ENCODE assay signal across 2 cellular contexts in the genomic region with DNA sequence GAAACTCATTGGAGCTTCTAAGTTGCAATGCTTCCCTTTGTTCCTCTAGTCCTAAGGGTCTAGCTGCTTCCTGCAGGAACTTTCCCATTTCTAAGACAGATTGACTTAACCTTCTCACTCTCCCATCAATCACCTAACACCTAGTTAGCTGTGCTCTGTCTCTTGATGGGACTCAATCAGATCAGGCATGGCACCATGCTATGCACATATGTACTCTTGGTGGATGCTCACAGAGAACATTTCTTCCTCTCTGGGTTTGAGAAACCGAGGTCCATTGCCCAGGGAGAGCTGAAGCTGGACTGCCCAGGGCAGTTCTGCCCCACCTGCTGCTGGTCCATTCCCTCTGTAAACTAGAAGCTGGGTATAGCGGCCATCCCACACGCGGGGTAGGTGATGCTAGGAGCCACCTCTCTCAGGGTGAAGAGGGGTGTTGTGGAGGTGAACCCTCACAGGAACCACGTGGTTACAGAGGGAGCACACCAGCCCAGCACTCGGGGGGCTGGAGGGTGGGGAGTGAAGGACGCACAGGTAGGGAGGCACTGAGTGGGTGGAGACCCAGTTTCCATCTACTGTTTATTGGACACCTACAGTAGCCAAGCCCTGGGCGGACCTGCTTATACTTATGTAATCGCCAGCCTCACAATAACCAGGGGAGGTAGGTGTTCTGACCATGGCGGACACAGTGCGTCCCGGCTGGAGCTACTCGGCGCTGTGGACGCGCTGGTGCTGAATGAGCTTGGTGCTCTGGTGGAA.
A peak's percentile ranks its signal among the peaks of the same experiment; 100 is the strongest.
TF ChIP-seq lines count a peak whose summit lies in the region.

No MANE protein-coding gene starts in this region.

TF ChIP-seq in HepG2, 621 proteins besides CTCF, POLR2A, EP300 and RAD21:
- TF ChIP-seq, protein P1, sequence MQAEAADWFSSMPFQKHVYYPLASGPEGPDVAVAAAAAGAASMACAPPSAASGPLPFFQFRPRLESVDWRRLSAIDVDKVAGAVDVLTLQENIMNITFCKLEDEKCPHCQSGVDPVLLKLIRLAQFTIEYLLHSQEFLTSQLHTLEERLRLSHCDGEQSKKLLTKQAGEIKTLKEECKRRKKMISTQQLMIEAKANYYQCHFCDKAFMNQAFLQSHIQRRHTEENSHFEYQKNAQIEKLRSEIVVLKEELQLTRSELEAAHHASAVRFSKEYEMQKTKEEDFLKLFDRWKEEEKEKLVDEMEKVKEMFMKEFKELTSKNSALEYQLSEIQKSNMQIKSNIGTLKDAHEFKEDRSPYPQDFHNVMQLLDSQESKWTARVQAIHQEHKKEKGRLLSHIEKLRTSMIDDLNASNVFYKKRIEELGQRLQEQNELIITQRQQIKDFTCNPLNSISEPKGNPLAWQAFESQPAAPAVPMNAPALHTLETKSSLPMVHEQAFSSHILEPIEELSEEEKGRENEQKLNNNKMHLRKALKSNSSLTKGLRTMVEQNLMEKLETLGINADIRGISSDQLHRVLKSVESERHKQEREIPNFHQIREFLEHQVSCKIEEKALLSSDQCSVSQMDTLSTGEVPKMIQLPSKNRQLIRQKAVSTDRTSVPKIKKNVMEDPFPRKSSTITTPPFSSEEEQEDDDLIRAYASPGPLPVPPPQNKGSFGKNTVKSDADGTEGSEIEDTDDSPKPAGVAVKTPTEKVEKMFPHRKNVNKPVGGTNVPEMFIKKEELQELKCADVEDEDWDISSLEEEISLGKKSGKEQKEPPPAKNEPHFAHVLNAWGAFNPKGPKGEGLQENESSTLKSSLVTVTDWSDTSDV (CRISPR knock-in tag; IDR thresholded peaks at IDR 0.05), result 0 out of 2 replicates have a peak, but pooled peaks have one; percentile 61
- TF ChIP-seq, protein P2, sequence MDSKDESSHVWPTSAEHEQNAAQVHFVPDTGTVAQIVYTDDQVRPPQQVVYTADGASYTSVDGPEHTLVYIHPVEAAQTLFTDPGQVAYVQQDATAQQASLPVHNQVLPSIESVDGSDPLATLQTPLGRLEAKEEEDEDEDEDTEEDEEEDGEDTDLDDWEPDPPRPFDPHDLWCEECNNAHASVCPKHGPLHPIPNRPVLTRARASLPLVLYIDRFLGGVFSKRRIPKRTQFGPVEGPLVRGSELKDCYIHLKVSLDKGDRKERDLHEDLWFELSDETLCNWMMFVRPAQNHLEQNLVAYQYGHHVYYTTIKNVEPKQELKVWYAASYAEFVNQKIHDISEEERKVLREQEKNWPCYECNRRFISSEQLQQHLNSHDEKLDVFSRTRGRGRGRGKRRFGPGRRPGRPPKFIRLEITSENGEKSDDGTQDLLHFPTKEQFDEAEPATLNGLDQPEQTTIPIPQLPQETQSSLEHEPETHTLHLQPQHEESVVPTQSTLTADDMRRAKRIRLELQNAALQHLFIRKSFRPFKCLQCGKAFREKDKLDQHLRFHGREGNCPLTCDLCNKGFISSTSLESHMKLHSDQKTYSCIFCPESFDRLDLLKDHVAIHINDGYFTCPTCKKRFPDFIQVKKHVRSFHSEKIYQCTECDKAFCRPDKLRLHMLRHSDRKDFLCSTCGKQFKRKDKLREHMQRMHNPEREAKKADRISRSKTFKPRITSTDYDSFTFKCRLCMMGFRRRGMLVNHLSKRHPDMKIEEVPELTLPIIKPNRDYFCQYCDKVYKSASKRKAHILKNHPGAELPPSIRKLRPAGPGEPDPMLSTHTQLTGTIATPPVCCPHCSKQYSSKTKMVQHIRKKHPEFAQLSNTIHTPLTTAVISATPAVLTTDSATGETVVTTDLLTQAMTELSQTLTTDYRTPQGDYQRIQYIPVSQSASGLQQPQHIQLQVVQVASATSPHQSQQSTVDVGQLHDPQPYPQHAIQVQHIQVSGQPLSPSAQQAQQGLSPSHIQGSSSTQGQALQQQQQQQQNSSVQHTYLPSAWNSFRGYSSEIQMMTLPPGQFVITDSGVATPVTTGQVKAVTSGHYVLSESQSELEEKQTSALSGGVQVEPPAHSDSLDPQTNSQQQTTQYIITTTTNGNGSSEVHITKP (CRISPR knock-in tag; IDR thresholded peaks at IDR 0.05; ENCODE audit: low read depth), result no peak
- TF ChIP-seq, protein P3, sequence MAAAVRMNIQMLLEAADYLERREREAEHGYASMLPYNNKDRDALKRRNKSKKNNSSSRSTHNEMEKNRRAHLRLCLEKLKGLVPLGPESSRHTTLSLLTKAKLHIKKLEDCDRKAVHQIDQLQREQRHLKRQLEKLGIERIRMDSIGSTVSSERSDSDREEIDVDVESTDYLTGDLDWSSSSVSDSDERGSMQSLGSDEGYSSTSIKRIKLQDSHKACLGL (CRISPR knock-in tag; IDR thresholded peaks at IDR 0.05), result no peak
- TF ChIP-seq POLR2AphosphoS5 (IDR thresholded peaks at IDR 0.05; ENCODE audit: low read depth, low read length), result peak; percentile 12; the same call in 1 of the 2 replicates
- peak; percentile 12 for TF ChIP-seq RBM22 (optimal IDR thresholded peaks at IDR 0.05; ENCODE audit: low read length)

TF ChIP-seq in SK-N-SH treated with all-trans-retinoic acid at 6 μM for 48 hours, 23 proteins besides CTCF, POLR2A, EP300 and RAD21:
- TF ChIP-seq CSDC2 (CRISPR knock-in tag; IDR thresholded peaks at IDR 0.05) (no peak), ZNF565 (CRISPR knock-in tag; conservative IDR thresholded peaks at IDR 0.05; ENCODE audit: low read depth) (no peak), ZC3H10 (CRISPR knock-in tag; IDR thresholded peaks at IDR 0.05) (no peak), OSR1 (CRISPR knock-in tag; IDR thresholded peaks at IDR 0.05) (no peak), ESRRG (CRISPR knock-in tag; IDR thresholded peaks at IDR 0.05) (no peak), ARNTL (CRISPR knock-in tag; IDR thresholded peaks at IDR 0.05; ENCODE audit: borderline replicate concordance, low read depth) (no peak), GLIS3 (CRISPR knock-in tag; IDR thresholded peaks at IDR 0.05) (no peak), TCF4 (CRISPR knock-in tag; IDR thresholded peaks at IDR 0.05; ENCODE audit: borderline replicate concordance) (no peak), PPARA (CRISPR knock-in tag; IDR thresholded peaks at IDR 0.05; ENCODE audit: borderline replicate concordance) (no peak)
- TF ChIP-seq, protein P4, sequence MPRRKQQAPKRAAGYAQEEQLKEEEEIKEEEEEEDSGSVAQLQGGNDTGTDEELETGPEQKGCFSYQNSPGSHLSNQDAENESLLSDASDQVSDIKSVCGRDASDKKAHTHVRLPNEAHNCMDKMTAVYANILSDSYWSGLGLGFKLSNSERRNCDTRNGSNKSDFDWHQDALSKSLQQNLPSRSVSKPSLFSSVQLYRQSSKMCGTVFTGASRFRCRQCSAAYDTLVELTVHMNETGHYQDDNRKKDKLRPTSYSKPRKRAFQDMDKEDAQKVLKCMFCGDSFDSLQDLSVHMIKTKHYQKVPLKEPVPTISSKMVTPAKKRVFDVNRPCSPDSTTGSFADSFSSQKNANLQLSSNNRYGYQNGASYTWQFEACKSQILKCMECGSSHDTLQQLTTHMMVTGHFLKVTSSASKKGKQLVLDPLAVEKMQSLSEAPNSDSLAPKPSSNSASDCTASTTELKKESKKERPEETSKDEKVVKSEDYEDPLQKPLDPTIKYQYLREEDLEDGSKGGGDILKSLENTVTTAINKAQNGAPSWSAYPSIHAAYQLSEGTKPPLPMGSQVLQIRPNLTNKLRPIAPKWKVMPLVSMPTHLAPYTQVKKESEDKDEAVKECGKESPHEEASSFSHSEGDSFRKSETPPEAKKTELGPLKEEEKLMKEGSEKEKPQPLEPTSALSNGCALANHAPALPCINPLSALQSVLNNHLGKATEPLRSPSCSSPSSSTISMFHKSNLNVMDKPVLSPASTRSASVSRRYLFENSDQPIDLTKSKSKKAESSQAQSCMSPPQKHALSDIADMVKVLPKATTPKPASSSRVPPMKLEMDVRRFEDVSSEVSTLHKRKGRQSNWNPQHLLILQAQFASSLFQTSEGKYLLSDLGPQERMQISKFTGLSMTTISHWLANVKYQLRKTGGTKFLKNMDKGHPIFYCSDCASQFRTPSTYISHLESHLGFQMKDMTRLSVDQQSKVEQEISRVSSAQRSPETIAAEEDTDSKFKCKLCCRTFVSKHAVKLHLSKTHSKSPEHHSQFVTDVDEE (CRISPR knock-in tag; IDR thresholded peaks at IDR 0.05), result no peak
- TF ChIP-seq, protein P5, sequence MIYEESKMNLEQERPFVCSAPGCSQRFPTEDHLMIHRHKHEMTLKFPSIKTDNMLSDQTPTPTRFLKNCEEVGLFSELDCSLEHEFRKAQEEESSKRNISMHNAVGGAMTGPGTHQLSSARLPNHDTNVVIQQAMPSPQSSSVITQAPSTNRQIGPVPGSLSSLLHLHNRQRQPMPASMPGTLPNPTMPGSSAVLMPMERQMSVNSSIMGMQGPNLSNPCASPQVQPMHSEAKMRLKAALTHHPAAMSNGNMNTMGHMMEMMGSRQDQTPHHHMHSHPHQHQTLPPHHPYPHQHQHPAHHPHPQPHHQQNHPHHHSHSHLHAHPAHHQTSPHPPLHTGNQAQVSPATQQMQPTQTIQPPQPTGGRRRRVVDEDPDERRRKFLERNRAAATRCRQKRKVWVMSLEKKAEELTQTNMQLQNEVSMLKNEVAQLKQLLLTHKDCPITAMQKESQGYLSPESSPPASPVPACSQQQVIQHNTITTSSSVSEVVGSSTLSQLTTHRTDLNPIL (CRISPR knock-in tag; IDR thresholded peaks at IDR 0.05; ENCODE audit: low read depth), result no peak
- TF ChIP-seq, protein P6, sequence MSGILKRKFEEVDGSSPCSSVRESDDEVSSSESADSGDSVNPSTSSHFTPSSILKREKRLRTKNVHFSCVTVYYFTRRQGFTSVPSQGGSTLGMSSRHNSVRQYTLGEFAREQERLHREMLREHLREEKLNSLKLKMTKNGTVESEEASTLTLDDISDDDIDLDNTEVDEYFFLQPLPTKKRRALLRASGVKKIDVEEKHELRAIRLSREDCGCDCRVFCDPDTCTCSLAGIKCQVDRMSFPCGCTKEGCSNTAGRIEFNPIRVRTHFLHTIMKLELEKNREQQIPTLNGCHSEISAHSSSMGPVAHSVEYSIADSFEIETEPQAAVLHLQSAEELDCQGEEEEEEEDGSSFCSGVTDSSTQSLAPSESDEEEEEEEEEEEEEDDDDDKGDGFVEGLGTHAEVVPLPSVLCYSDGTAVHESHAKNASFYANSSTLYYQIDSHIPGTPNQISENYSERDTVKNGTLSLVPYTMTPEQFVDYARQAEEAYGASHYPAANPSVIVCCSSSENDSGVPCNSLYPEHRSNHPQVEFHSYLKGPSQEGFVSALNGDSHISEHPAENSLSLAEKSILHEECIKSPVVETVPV (CRISPR knock-in tag; IDR thresholded peaks at IDR 0.05), result no peak
TF ChIP-seq in SK-N-SH treated with all-trans-retinoic acid at 6 μM for 48 hours: peak in this region for 0.
